1 cellular context compared by ENCODE assay signal in the genomic region with DNA sequence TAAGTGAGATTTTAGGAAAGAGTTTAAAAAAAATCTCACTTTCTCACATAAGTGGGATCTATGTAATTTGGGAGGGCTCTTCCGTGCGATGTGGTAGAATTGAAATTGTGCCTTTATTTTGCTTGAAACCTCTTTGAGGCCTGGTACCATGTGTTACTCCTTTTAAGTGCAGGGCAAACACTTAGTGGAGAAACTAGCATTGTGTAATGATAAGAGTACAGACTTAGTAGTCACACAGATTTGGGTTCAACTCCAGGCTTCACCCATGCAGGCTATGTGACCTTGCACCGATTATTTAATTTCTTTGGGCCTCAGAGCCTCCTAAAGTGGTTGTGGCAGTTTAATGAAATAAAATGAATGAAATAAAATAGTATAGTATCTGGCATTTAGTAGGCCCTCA.
TF ChIP-seq lines count a peak whose summit lies in the region.

No MANE protein-coding gene starts in this region.

TF ChIP-seq in K562, 482 proteins besides CTCF, POLR2A, EP300 and RAD21:
- TF ChIP-seq RBFOX2 (IDR thresholded peaks at IDR 0.05; ENCODE audit: low read depth, low read length) (0 out of 2 replicates have a peak, but pooled peaks have one; percentile 19), PRMT5 (CRISPR knock-in tag; IDR thresholded peaks at IDR 0.05) (no peak), ZNF143 (CRISPR knock-in tag; IDR thresholded peaks at IDR 0.05) (no peak), NFE2 (IDR thresholded peaks at IDR 0.05; ENCODE audit: low read depth) (no peak)
